Comparison of ENCODE assay signal across 19 cellular contexts in the genomic region with DNA sequence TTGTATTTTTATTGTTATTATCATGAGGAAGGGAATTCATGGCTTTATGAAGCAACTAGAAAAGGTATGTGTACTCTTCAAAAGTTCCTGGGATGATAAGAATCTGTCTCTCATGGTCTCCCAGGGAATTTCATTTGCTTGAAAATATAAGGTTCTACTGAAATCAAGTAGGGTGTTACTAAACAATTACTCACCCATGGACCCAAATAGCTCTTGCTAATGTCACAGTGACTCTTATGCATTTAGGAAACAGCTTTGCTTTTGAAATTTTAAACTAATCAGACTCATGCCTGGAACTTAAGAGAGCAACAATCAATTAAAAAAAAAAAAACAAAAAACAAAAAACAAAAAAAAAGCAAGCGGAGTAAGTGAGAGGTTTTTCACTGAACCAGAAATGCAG.
DNase-seq lines count a peak whose midpoint lies in the region; ATAC-seq and FAIRE-seq lines count a peak whose summit lies in the region.
"Had no signal": no experiment of that assay in that cellular context is flagged by ENCODE, and none has a peak within 500 bp of the region (broad histone marks: within the 10 kb centered on the region; RNA-seq: fewer than 3 reads in every experiment).

No MANE protein-coding gene starts in this region.

- FAIRE-seq in endometrium (lab: Jason Lieb, UNC), result peak; percentile 97
- FAIRE-seq: GM12878, GM19239, H54 had no signal

- no peaks in the 10 kb centered on the region for H3K36me3 ChIP-seq in neuron (ENCODE audit: insufficient read depth, low read length)
- H3K36me3 ChIP-seq: HAP-1 had no signal

- DNase-seq in RKO (ENCODE audit: low spot score), result peak; percentile 3
- no peak for DNase-seq in NCI-H2081 treated with DMSO at 0.1 percent for 48 hours (lab: John Stamatoyannopoulos, UW)
- DNase-seq in DMS79 (lab: John Stamatoyannopoulos, UW), result no peak
- DNase-seq: C1 segment of cervical spinal cord; Calu3; CD4-positive, alpha-beta memory T cell; COR-L47; DMS53; DND-41; GDM1; GOT3; HFFc6 had no signal

- no peak overlapping the region for H3K4me3 ChIP-seq in neuron (ENCODE audit: low read length)
- H3K4me3 ChIP-seq: GM12878, HAP-1 had no signal

- H3K4me1 ChIP-seq in neuron (ENCODE audit: insufficient read depth, low read length), result peaks cover 21% of the 10 kb centered on the region

- H2AFZ ChIP-seq in neuron (ENCODE audit: low read depth, low read length), result peak overlapping the region; percentile 34

- no peak for ATAC-seq in HG03342 (IDR thresholded peaks at IDR 0.05; ENCODE audit: unreplicated experiment)
- ATAC-seq: GM12878 had no signal

- no peaks in the 10 kb centered on the region for H3K9me3 ChIP-seq in neuron (ENCODE audit: low read length)
- H3K9me3 ChIP-seq: HAP-1 had no signal

- no peaks in the 10 kb centered on the region for H3K27me3 ChIP-seq in neuron (ENCODE audit: insufficient read depth, low read length)
